8 cellular contexts compared by ENCODE assay signal in genomic region chr5:150489358-150490295, GRCh38. TPM values are rescaled to one million over a fixed set of nuclear protein-coding genes. Genes with fewer than 3 reads are reported as not detected.
DNase-seq lines count a peak whose midpoint lies in the region; ATAC-seq, FAIRE-seq and TF ChIP-seq lines count a peak whose summit lies in the region.

No MANE protein-coding gene starts in this region.

- TF ChIP-seq CTCF in Calu3 (IDR thresholded peaks at IDR 0.05; ENCODE audit: unreplicated experiment), result no peak

- no peaks in the 10 kb centered on the region for H3K9me3 Mint-ChIP-seq in activated naive CD8-positive, alpha-beta T cell treated with anti-CD3 and anti-CD28 coated beads, Interleukin-2, amount 50 U/mL, for 24 hours
- no peaks in the 10 kb centered on the region for H3K9me3 Mint-ChIP-seq in activated naive CD8-positive, alpha-beta T cell treated with anti-CD3 and anti-CD28 coated beads for 36 hours
- H3K9me3 Mint-ChIP-seq in Calu3 (ENCODE audit: low read depth, unreplicated experiment), result no peaks in the 10 kb centered on the region
- H3K9me3 Mint-ChIP-seq in activated CD4-positive, alpha-beta T cell treated with anti-CD3 and anti-CD28 coated beads, Interleukin-2, amount 10 ng/mL, durations not matched to agents 24 days and 14 days, result no peaks in the 10 kb centered on the region

- peaks cover 5% of the 10 kb centered on the region for H3K27me3 Mint-ChIP-seq in activated naive CD8-positive, alpha-beta T cell treated with anti-CD3 and anti-CD28 coated beads, Interleukin-2, amount 50 U/mL, for 24 hours
- H3K27me3 Mint-ChIP-seq in activated naive CD8-positive, alpha-beta T cell treated with anti-CD3 and anti-CD28 coated beads for 36 hours, result peaks cover 18% of the 10 kb centered on the region
- no peaks in the 10 kb centered on the region for H3K27me3 Mint-ChIP-seq in Calu3 (ENCODE audit: unreplicated experiment)
- H3K27me3 Mint-ChIP-seq in activated CD4-positive, alpha-beta T cell treated with anti-CD3 and anti-CD28 coated beads, Interleukin-2, amount 10 ng/mL, durations not matched to agents 24 days and 14 days, result peaks cover 15% of the 10 kb centered on the region

- H3K36me3 Mint-ChIP-seq in activated naive CD8-positive, alpha-beta T cell treated with anti-CD3 and anti-CD28 coated beads, Interleukin-2, amount 50 U/mL, for 24 hours (ENCODE audit: low read depth), result no peaks in the 10 kb centered on the region
- H3K36me3 Mint-ChIP-seq in activated naive CD8-positive, alpha-beta T cell treated with anti-CD3 and anti-CD28 coated beads for 36 hours, result no peaks in the 10 kb centered on the region
- peaks cover 29% of the 10 kb centered on the region for H3K36me3 Mint-ChIP-seq in Calu3 (ENCODE audit: insufficient read depth, unreplicated experiment)
- no peaks in the 10 kb centered on the region for H3K36me3 Mint-ChIP-seq in activated CD4-positive, alpha-beta T cell treated with anti-CD3 and anti-CD28 coated beads, Interleukin-2, amount 10 ng/mL, durations not matched to agents 24 days and 14 days (ENCODE audit: low read depth)

- H3K27ac ChIP-seq in mesodermal cell (ENCODE audit: low read depth, low read length, severe bottlenecking), result peak overlapping the region; percentile 71

- no peak for DNase-seq in activated naive CD8-positive, alpha-beta T cell treated with anti-CD3 and anti-CD28 coated beads, Interleukin-2, amount 50 U/mL, for 24 hours
- no peak for DNase-seq in activated naive CD8-positive, alpha-beta T cell treated with anti-CD3 and anti-CD28 coated beads for 36 hours
- DNase-seq in amniotic epithelial cell (ENCODE audit: low read depth) (peak; percentile 63), Calu3 (no peak), H54 (ENCODE audit: insufficient read length, low spot score) (no peak)
- DNase-seq in activated CD4-positive, alpha-beta T cell treated with anti-CD3 and anti-CD28 coated beads, Interleukin-2, amount 10 ng/mL, durations not matched to agents 24 days and 14 days, result no peak

- FAIRE-seq in H54 (lab: Jason Lieb, UNC), result no peak

- H3K4me3 ChIP-seq in mesodermal cell (ENCODE audit: extremely low read depth, insufficient read depth, low read length, poor library complexity, severe bottlenecking), result no peak overlapping the region

- BruUV-seq in Calu3 (replicated peaks; lab: Mats Ljungman, UMichigan), result no TSS peak

- peaks cover 31% of the 10 kb centered on the region for H3K36me3 ChIP-seq in mesodermal cell (ENCODE audit: control insufficient read depth, insufficient read depth, low read length)

- H3K4me1 ChIP-seq in mesodermal cell (ENCODE audit: control insufficient read depth, insufficient read depth, low read length, poor library complexity, severe bottlenecking), result peaks cover 58% of the 10 kb centered on the region

- no peak for ATAC-seq in activated naive CD8-positive, alpha-beta T cell treated with anti-CD3 and anti-CD28 coated beads, Interleukin-2, amount 50 U/mL, for 24 hours
- peak; percentile 83 for ATAC-seq in HG03139 (IDR thresholded peaks at IDR 0.05; ENCODE audit: unreplicated experiment)

- TF ChIP-seq POLR2A in H54 (IDR thresholded peaks at IDR 0.05; ENCODE audit: low read depth, low read length), result no peak

- peaks cover 18% of the 10 kb centered on the region for H3K4me1 Mint-ChIP-seq in activated naive CD8-positive, alpha-beta T cell treated with anti-CD3 and anti-CD28 coated beads, Interleukin-2, amount 50 U/mL, for 24 hours
- peaks cover 8% of the 10 kb centered on the region for H3K4me1 Mint-ChIP-seq in activated naive CD8-positive, alpha-beta T cell treated with anti-CD3 and anti-CD28 coated beads for 36 hours
- H3K4me1 Mint-ChIP-seq in Calu3 (ENCODE audit: low read depth, unreplicated experiment), result peaks cover 46% of the 10 kb centered on the region
- H3K4me1 Mint-ChIP-seq in activated CD4-positive, alpha-beta T cell treated with anti-CD3 and anti-CD28 coated beads, Interleukin-2, amount 10 ng/mL, durations not matched to agents 24 days and 14 days, result peaks cover 5% of the 10 kb centered on the region

- peak overlapping the region; percentile 1 for H3K4me3 Mint-ChIP-seq in activated naive CD8-positive, alpha-beta T cell treated with anti-CD3 and anti-CD28 coated beads, Interleukin-2, amount 50 U/mL, for 24 hours
- no peak overlapping the region for H3K4me3 Mint-ChIP-seq in activated naive CD8-positive, alpha-beta T cell treated with anti-CD3 and anti-CD28 coated beads for 36 hours
- no peak overlapping the region for H3K4me3 Mint-ChIP-seq in Calu3 (ENCODE audit: low read depth, unreplicated experiment)
- no peak overlapping the region for H3K4me3 Mint-ChIP-seq in activated CD4-positive, alpha-beta T cell treated with anti-CD3 and anti-CD28 coated beads, Interleukin-2, amount 10 ng/mL, durations not matched to agents 24 days and 14 days

- WGBS in mesodermal cell (ENCODE audit: insufficient coverage in 2 of 2), 2 experiments, result 51 to 58% methylated on average over 7 of the region's 9 CpGs

- no peaks in the 10 kb centered on the region for H3K9me3 ChIP-seq in mesodermal cell (ENCODE audit: control insufficient read depth, low read length)

- intact Hi-C loops in Calu3 (cut with micrococcal nuclease; ENCODE audit: unreplicated experiment), result loop anchor here (5.0 kb wide), 1 partner anchor 33 kb away; no protein-coding TSS in a partner anchor
- intact Hi-C loops in activated CD4-positive, alpha-beta T cell treated with anti-CD3 and anti-CD28 coated beads, Interleukin-2, amount 10 ng/mL, durations not matched to agents 24 days and 14 days (cut with micrococcal nuclease), result no loop called here

- no peak overlapping the region for H3K27ac Mint-ChIP-seq in activated naive CD8-positive, alpha-beta T cell treated with anti-CD3 and anti-CD28 coated beads, Interleukin-2, amount 50 U/mL, for 24 hours
- no peak overlapping the region for H3K27ac Mint-ChIP-seq in activated naive CD8-positive, alpha-beta T cell treated with anti-CD3 and anti-CD28 coated beads for 36 hours
- no peak overlapping the region for H3K27ac Mint-ChIP-seq in Calu3 (ENCODE audit: unreplicated experiment)
- H3K27ac Mint-ChIP-seq in activated CD4-positive, alpha-beta T cell treated with anti-CD3 and anti-CD28 coated beads, Interleukin-2, amount 10 ng/mL, durations not matched to agents 24 days and 14 days, result no peak overlapping the region

- CTCF ChIA-PET in Calu3 (lab: Charles Lee), result interaction anchor here (0.7 to 1.3 kb wide), 2 partner anchors 16 to 40 kb away, joined by 3 to 5 read pairs; no protein-coding TSS in a partner anchor

RNA-seq across cellular contexts. Expression of gene NDST1, which starts 18.3 kb away (rescaled TPM):
- total RNA-seq in activated naive CD8-positive, alpha-beta T cell treated with anti-CD3 and anti-CD28 coated beads for 36 hours, result 1 to 10 TPM; 7.1 to 7.3 TPM
- polyA plus RNA-seq in mesodermal cell (2013, experiment 1 of 2), result 42.0 TPM
- polyA plus RNA-seq in mesodermal cell (2013, experiment 2 of 2), result 35.8 TPM
- total RNA-seq in Calu3 (2022), result 62.5 and 72.6 TPM in 2 replicates
- total RNA-seq in activated CD4-positive, alpha-beta T cell treated with anti-CD3 and anti-CD28 coated beads, Interleukin-2, amount 10 ng/mL, durations not matched to agents 24 days and 14 days, result 2.8 and 3.9 TPM in 2 replicates

RNA-seq across cellular contexts. Expression of gene RPS14, which starts 40.1 kb away (rescaled TPM):
- total RNA-seq in activated naive CD8-positive, alpha-beta T cell treated with anti-CD3 and anti-CD28 coated beads for 36 hours, result 1,000 to 10,000 TPM; 2,978 to 3,004 TPM
- 2,100 TPM for polyA plus RNA-seq in mesodermal cell (2013, experiment 1 of 2)
- polyA plus RNA-seq in mesodermal cell (2013, experiment 2 of 2), result 1,972 TPM
- total RNA-seq in Calu3 (2022), result 2,194 and 2,330 TPM in 2 replicates
- total RNA-seq in activated CD4-positive, alpha-beta T cell treated with anti-CD3 and anti-CD28 coated beads, Interleukin-2, amount 10 ng/mL, durations not matched to agents 24 days and 14 days, result 2,567 and 2,587 TPM in 2 replicates
